ENCODE assay signal across 20 cellular contexts in the genomic region with DNA sequence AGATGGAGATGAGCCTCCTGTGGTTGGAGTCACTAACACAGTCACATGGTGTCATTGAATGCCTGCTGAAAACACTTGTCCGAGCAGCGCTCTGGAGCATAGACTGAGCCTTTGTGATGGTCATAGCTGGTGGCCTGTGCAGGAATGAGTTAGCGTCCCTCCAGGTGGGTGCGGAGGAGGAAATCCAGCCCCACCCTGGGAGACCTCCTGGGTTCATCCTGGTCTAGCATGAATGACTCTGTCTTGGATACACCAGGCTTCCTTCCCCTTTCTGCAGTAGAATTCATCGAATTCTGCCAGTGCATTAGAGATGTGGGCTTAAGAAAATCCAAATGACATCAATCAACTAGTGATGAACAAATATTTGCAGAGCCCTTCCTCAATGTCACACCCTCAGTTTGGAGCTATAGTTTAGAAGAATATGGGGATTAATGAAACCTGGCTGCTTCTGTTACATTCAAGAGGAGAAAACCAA.
A peak's percentile ranks its signal among the peaks of the same experiment; 100 is the strongest.
DNase-seq lines count a peak whose midpoint lies in the region; ATAC-seq, FAIRE-seq and TF ChIP-seq lines count a peak whose summit lies in the region.
"Had no signal": no experiment of that assay in that cellular context is flagged by ENCODE, and none has a peak within 500 bp of the region (broad histone marks: within the 10 kb centered on the region; RNA-seq: fewer than 3 reads in every experiment).

No MANE protein-coding gene starts in this region.

- WGBS in HepG2 (ENCODE audit: low lambda C conversion rate): 78% methylated on average over 5 of the region's 5 CpGs

- peaks cover 41% of the 10 kb centered on the region for H3K4me1 Mint-ChIP-seq in neural progenitor cell

- no peak for ATAC-seq in HG03095 (IDR thresholded peaks at IDR 0.05; ENCODE audit: unreplicated experiment)
- ATAC-seq in HepG2: no peak
- ATAC-seq: GM12878 had no signal

- no peak overlapping the region for H3K27ac Mint-ChIP-seq in neural progenitor cell
- H3K27ac Mint-ChIP-seq: CD4-positive, alpha-beta T cell had no signal

- H3K9me3 ChIP-seq in neural progenitor cell (ENCODE audit: low read depth): no peaks in the 10 kb centered on the region
- H3K9me3 ChIP-seq in HepG2 (ENCODE audit: low read length): no peaks in the 10 kb centered on the region

- H3K27me3 Mint-ChIP-seq in neural progenitor cell (ENCODE audit: insufficient read depth, low read depth): peaks cover 13% of the 10 kb centered on the region

- no peak overlapping the region for H3K4me3 Mint-ChIP-seq in neural progenitor cell
- H3K4me3 Mint-ChIP-seq: CD4-positive, alpha-beta T cell had no signal

- TF ChIP-seq CTCF in neural progenitor cell (IDR thresholded peaks at IDR 0.05) (no peak), GM10248 (IDR thresholded peaks at IDR 0.05; ENCODE audit: control extremely low read depth, extremely low read depth, low read depth, missing control alignments) (no peak), HepG2 (CRISPR knock-in tag; IDR thresholded peaks at IDR 0.05) (no peak)

- intact Hi-C loops in HepG2 (cut with micrococcal nuclease; ENCODE audit: unreplicated experiment): no loop called here

- H3K9ac ChIP-seq in neural progenitor cell: no peak overlapping the region
- no peak overlapping the region for H3K9ac ChIP-seq in HepG2 (ENCODE audit: insufficient read depth, low read depth, low read length)

- peak overlapping the region; percentile 4 for H3K4me2 ChIP-seq in neural progenitor cell
- H3K4me2 ChIP-seq in HepG2 (ENCODE audit: low read depth, low read length): no peak overlapping the region

- no peaks in the 10 kb centered on the region for H3F3A ChIP-seq in neural progenitor cell (ENCODE audit: low read depth)

- no peak for TF ChIP-seq POLR2A in HepG2 (IDR thresholded peaks at IDR 0.05; ENCODE audit: insufficient read depth in 1 of 2, low read depth in 2 of 2, low read length in 2 of 2)

- no TSS peak for BruUV-seq in HepG2 (replicated peaks; lab: Mats Ljungman, UMichigan)

- peaks cover 5% of the 10 kb centered on the region for H3K9me3 Mint-ChIP-seq in neural progenitor cell
- H3K9me3 Mint-ChIP-seq: CD4-positive, alpha-beta T cell had no signal

- in situ Hi-C loops in HepG2 (cut with HindIII; ENCODE audit: extremely low pct_ligation_motif_present, low pct_unique_long_range_greater_than_20kb): loop anchor here (25.0 kb wide), 1 partner anchor 91 kb away; no protein-coding TSS in a partner anchor

- TF ChIP-seq RAD21 in HepG2 (CRISPR knock-in tag; IDR thresholded peaks at IDR 0.05): no peak

- no peaks in the 10 kb centered on the region for H3K36me3 Mint-ChIP-seq in neural progenitor cell

- TF ChIP-seq EP300 in HepG2 (IDR thresholded peaks at IDR 0.05; ENCODE audit: low read depth in 2 of 2, low read length in 2 of 2): no peak
- TF ChIP-seq EP300 in HepG2 (CRISPR knock-in tag; IDR thresholded peaks at IDR 0.05; ENCODE audit: borderline replicate concordance): no peak

- H3K79me2 ChIP-seq in neural progenitor cell (ENCODE audit: low read depth) (no peaks in the 10 kb centered on the region), HepG2 (ENCODE audit: insufficient read depth, low read length) (no peaks in the 10 kb centered on the region)

- H3K4me3 ChIP-seq in neural progenitor cell (no peak overlapping the region), HepG2 (replicated peaks in 1 of 3; ENCODE audit: insufficient read depth in 1 of 3, low read depth in 2 of 3, low read length in 3 of 3) (no peak overlapping the region)
- H3K4me3 ChIP-seq: GM12878 had no signal

- DNase-seq in Ammon's horn (ENCODE audit: low spot score): peak; percentile 81
- peak; percentile 1 for DNase-seq in NCI-H69 (lab: John Stamatoyannopoulos, UW)
- peak; percentile 87 for DNase-seq in globus pallidus (ENCODE audit: low spot score)
- peak; percentile 32 for DNase-seq in neural progenitor cell (ENCODE audit: low spot score)
- DNase-seq in GM10248 (ENCODE audit: extremely low spot score): no peak
- no peak for DNase-seq in NCI-H128 (lab: John Stamatoyannopoulos, UW; ENCODE audit: unreplicated experiment)
- DNase-seq in HepG2 (ENCODE audit: low spot score): no peak
- DNase-seq: ACHN; AML-193; CD4-positive, alpha-beta T cell; DMS79; GOT3; NCI-H1417 treated with DMSO at 0.1 percent for 48 hours; NCI-H1930; NCI-H774; RPMI8226; SIG-M5 had no signal

- H3K27ac ChIP-seq in neural progenitor cell (no peak overlapping the region), HepG2 (ENCODE audit: extremely low read length, insufficient read depth, low read length) (no peak overlapping the region)

- H3K4me1 ChIP-seq in neural progenitor cell (peaks cover 8% of the 10 kb centered on the region), HepG2 (ENCODE audit: insufficient read depth, low read length) (peaks cover 16% of the 10 kb centered on the region)

- no peaks in the 10 kb centered on the region for H4K20me1 ChIP-seq in neural progenitor cell (ENCODE audit: low read depth)
- 0 out of 2 replicates have a peak, but pooled peaks cover 3% of the 10 kb centered on the region for H4K20me1 ChIP-seq in HepG2 (ENCODE audit: insufficient read depth, low read length)

- CTCF ChIA-PET in GM10248 (lab: Yijun Ruan, JAX): no interaction called here
- CTCF ChIA-PET in HepG2 (lab: Yijun Ruan, JAX; ENCODE audit: low intra/inter-chr PET ratio, low total read pairs): no interaction called here

- POLR2A ChIA-PET in GM10248 (lab: Yijun Ruan, JAX): no interaction called here
- POLR2A ChIA-PET in HepG2 (lab: Yijun Ruan, JAX): no interaction called here

- H3K36me3 ChIP-seq in neural progenitor cell (no peaks in the 10 kb centered on the region), HepG2 (replicated peaks in 1 of 2; ENCODE audit: control insufficient read depth in 1 of 2, insufficient read depth in 2 of 2, low read length in 2 of 2) (no peaks in the 10 kb centered on the region)

- no peaks in the 10 kb centered on the region for H3K27me3 ChIP-seq in neural progenitor cell
- H3K27me3 ChIP-seq in HepG2 (ENCODE audit: control insufficient read depth in 1 of 2, insufficient read depth in 2 of 2, low read length in 2 of 2): peaks cover 13 to 75% of the 10 kb centered on the region in 2 experiments

- H2AFZ ChIP-seq in neural progenitor cell (replicated peaks): no peak overlapping the region
- no peak overlapping the region for H2AFZ ChIP-seq in HepG2 (ENCODE audit: low read length)

- no peak for FAIRE-seq in HepG2 (lab: Jason Lieb, UNC)
- FAIRE-seq: G401.6, GM12878 had no signal

TF ChIP-seq in HepG2, 621 proteins besides CTCF, POLR2A, EP300 and RAD21:
- TF ChIP-seq ZNF749 (CRISPR knock-in tag; IDR thresholded peaks at IDR 0.05; ENCODE audit: borderline replicate concordance) (no peak), HMGA1 (CRISPR knock-in tag; conservative IDR thresholded peaks at IDR 0.05) (no peak), HDAC2 (CRISPR knock-in tag; IDR thresholded peaks at IDR 0.05) (no peak), NCOA2 (CRISPR knock-in tag; IDR thresholded peaks at IDR 0.05) (no peak), ZFP82 (CRISPR knock-in tag; IDR thresholded peaks at IDR 0.05; ENCODE audit: borderline replicate concordance) (no peak), SP5 (CRISPR knock-in tag; IDR thresholded peaks at IDR 0.05; ENCODE audit: borderline replicate concordance, low read depth) (no peak)
- TF ChIP-seq, protein P1, sequence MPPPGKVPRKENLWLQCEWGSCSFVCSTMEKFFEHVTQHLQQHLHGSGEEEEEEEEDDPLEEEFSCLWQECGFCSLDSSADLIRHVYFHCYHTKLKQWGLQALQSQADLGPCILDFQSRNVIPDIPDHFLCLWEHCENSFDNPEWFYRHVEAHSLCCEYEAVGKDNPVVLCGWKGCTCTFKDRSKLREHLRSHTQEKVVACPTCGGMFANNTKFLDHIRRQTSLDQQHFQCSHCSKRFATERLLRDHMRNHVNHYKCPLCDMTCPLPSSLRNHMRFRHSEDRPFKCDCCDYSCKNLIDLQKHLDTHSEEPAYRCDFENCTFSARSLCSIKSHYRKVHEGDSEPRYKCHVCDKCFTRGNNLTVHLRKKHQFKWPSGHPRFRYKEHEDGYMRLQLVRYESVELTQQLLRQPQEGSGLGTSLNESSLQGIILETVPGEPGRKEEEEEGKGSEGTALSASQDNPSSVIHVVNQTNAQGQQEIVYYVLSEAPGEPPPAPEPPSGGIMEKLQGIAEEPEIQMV (CRISPR knock-in tag; IDR thresholded peaks at IDR 0.05; ENCODE audit: low read depth): no peak
- TF ChIP-seq, protein P2, sequence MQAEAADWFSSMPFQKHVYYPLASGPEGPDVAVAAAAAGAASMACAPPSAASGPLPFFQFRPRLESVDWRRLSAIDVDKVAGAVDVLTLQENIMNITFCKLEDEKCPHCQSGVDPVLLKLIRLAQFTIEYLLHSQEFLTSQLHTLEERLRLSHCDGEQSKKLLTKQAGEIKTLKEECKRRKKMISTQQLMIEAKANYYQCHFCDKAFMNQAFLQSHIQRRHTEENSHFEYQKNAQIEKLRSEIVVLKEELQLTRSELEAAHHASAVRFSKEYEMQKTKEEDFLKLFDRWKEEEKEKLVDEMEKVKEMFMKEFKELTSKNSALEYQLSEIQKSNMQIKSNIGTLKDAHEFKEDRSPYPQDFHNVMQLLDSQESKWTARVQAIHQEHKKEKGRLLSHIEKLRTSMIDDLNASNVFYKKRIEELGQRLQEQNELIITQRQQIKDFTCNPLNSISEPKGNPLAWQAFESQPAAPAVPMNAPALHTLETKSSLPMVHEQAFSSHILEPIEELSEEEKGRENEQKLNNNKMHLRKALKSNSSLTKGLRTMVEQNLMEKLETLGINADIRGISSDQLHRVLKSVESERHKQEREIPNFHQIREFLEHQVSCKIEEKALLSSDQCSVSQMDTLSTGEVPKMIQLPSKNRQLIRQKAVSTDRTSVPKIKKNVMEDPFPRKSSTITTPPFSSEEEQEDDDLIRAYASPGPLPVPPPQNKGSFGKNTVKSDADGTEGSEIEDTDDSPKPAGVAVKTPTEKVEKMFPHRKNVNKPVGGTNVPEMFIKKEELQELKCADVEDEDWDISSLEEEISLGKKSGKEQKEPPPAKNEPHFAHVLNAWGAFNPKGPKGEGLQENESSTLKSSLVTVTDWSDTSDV (CRISPR knock-in tag; IDR thresholded peaks at IDR 0.05): no peak

Comparison
In these comparisons a context has a peak if more than half of its experiments do, and no peak if none do; other contexts are left out.
1. DNase-seq: peak in Ammon's horn (single experiment), NCI-H69 (single experiment), globus pallidus (single experiment) and neural progenitor cell (single experiment); none in GM10248 (single experiment), NCI-H128 (single experiment) and HepG2 (single experiment).